ENCODE assay signal across 29 cellular contexts in genomic region chr7:113504691-113505090, GRCh38.
"Had no signal": no experiment of that assay in that cellular context is flagged by ENCODE, and none has a peak within 500 bp of the region (broad histone marks: within the 10 kb centered on the region; RNA-seq: fewer than 3 reads in every experiment).

No MANE protein-coding gene starts in this region.

- H3K27me3 ChIP-seq: neutrophil, pancreas, right lobe of liver, sigmoid colon, spleen, suprapubic skin, testis, tibial artery, transverse colon, upper lobe of right lung, uterus had no signal

- H3K27ac ChIP-seq: neutrophil, pancreas, prostate gland, right lobe of liver, sigmoid colon, skin epidermis, spleen, suprapubic skin, testis, tibial artery, transverse colon, upper lobe of right lung, uterus had no signal

- ATAC-seq: naive thymus-derived CD8-positive, alpha-beta T cell; natural killer cell treated with Interleukin-12 subunit alpha and Interleukin-12 subunit beta and Interleukin-15 and Interleukin-18, amount 100 ng/mL, for 72 hours; pancreas; right cardiac atrium; right lobe of liver; stimulated activated memory B cell treated with anti-CD40 and anti-IgM and Interleukin-4, amounts not matched to agents 10 μg/mL and 1 μg/mL and 100 μg/mL, for 72 hours; stimulated activated naive CD8-positive, alpha-beta T cell treated with anti-CD3 and anti-CD28 coated beads, Interleukin-15, amount 100 ng/mL, for 72 hours; stimulated activated naive CD8-positive, alpha-beta T cell treated with anti-CD3 and anti-CD28 coated beads, Interleukin-15, Interleukin-2, amounts not matched to agents 100 U/mL and 50 U/mL, for 24 hours; upper lobe of right lung had no signal

- DNase-seq: naive thymus-derived CD8-positive, alpha-beta T cell; nephron progenitor cell; nucleus accumbens; pancreas; right cardiac atrium; right lobe of liver; sigmoid colon; spleen; stimulated activated CD4-positive, alpha-beta T cell treated with anti-CD3 and anti-CD28 coated beads, Interleukin-12 subunit alpha, Interleukin-12 subunit beta, amount 100 ng/mL, for 4 hours; stimulated activated CD4-positive, alpha-beta T cell treated with anti-CD3 and anti-CD28 coated beads, Interleukin-1b, Interleukin-23, amount 100 ng/mL, for 48 hours; stimulated activated CD4-positive, alpha-beta T cell treated with anti-CD3 and anti-CD28 coated beads, Interleukin-4, amount 100 ng/mL, for 1 hour; stimulated activated CD4-positive, alpha-beta T cell treated with anti-CD3 and anti-CD28 coated beads, Interleukin-4, amount 100 ng/mL, for 4 hours; stimulated activated CD8-positive, alpha-beta memory T cell treated with anti-CD3 and anti-CD28 coated beads, Interleukin-4, amount 100 ng/mL, for 48 hours; stimulated activated naive CD4-positive, alpha-beta T cell; stimulated activated naive CD8-positive, alpha-beta T cell treated with anti-CD3 and anti-CD28 coated beads, Interleukin-15, amount 100 ng/mL, for 72 hours; stimulated activated naive CD8-positive, alpha-beta T cell treated with anti-CD3 and anti-CD28 coated beads, Interleukin-15, Interleukin-2, amounts not matched to agents 100 U/mL and 50 U/mL, for 24 hours; substantia nigra; testis; tibial artery; transverse colon; upper lobe of right lung; uterus had no signal

- H3K9me3 ChIP-seq: neutrophil, pancreas, prostate gland, right lobe of liver, sigmoid colon, suprapubic skin, testis, tibial artery, transverse colon, upper lobe of right lung, uterus had no signal

- H3K4me3 ChIP-seq: pancreas, prostate gland, right lobe of liver, sigmoid colon, skin epidermis, smooth muscle cell, spleen, suprapubic skin, testis, tibial artery, transverse colon, upper lobe of right lung, uterus had no signal

- H3K36me3 ChIP-seq: neutrophil, pancreas, prostate gland, right lobe of liver, sigmoid colon, spleen, suprapubic skin, tibial artery, transverse colon, upper lobe of right lung, uterus had no signal

- H3K4me1 ChIP-seq: pancreas, prostate gland, right lobe of liver, spleen, suprapubic skin, testis, transverse colon, upper lobe of right lung, uterus had no signal
